In genomic region chr19:48805452-48805851, GRCh38 we compare ENCODE assay signal across 29 cellular contexts. TPM values are rescaled to one million over a fixed set of nuclear protein-coding genes. Genes with fewer than 3 reads are reported as not detected.
"Had no signal": no experiment of that assay in that cellular context is flagged by ENCODE, and none has a peak within 500 bp of the region (broad histone marks: within the 10 kb centered on the region; RNA-seq: fewer than 3 reads in every experiment).

No MANE protein-coding gene starts in this region.

- H3K9me3 Mint-ChIP-seq: activated CD8-positive, alpha-beta T cell treated with anti-CD3 and anti-CD28 coated beads for 36 hours; activated naive CD8-positive, alpha-beta T cell treated with anti-CD3 and anti-CD28 coated beads, Interleukin-2, amount 10 ng/mL, durations not matched to agents 7 days and 5 days; activated T-cell treated with anti-CD3 and anti-CD28 coated beads, Interleukin-2, amount 50 U/mL, for 72 hours; activated T-helper 2 cell treated with anti-CD3 and anti-CD28 coated beads, Interferon-gamma antibody, Interleukin-2, Interleukin-4, amounts not matched to agents 10 μg/mL and 5 μg/mL and 100 μg/mL, durations not matched to agents 14 hours and 24 hours and 36 hours had no signal

- H3K9me3 ChIP-seq: adrenal gland, breast epithelium, SJCRH30, SK-N-SH had no signal

- H3K36me3 ChIP-seq: adrenal gland, breast epithelium, SJCRH30 had no signal

- H3K4me3 Mint-ChIP-seq: activated CD4-positive, alpha-beta T cell treated with anti-CD3 and anti-CD28 coated beads for 36 hours; activated CD8-positive, alpha-beta T cell treated with anti-CD3 and anti-CD28 coated beads for 36 hours; activated naive CD8-positive, alpha-beta T cell treated with anti-CD3 and anti-CD28 coated beads, Interleukin-2, amount 10 ng/mL, durations not matched to agents 7 days and 5 days; activated T-cell treated with anti-CD3 and anti-CD28 coated beads, Interleukin-2, amount 50 U/mL, for 72 hours had no signal

- H3K27me3 ChIP-seq: adrenal gland, breast epithelium, SJCRH30 had no signal

- H3K27me3 Mint-ChIP-seq: activated CD4-positive, alpha-beta T cell treated with anti-CD3 and anti-CD28 coated beads for 36 hours; activated CD8-positive, alpha-beta T cell treated with anti-CD3 and anti-CD28 coated beads for 36 hours; activated naive CD8-positive, alpha-beta T cell treated with anti-CD3 and anti-CD28 coated beads, Interleukin-2, amount 10 ng/mL, durations not matched to agents 7 days and 5 days had no signal

- ATAC-seq: activated CD4-positive, alpha-beta T cell treated with anti-CD3 and anti-CD28 coated beads for 36 hours; activated CD8-positive, alpha-beta T cell treated with anti-CD3 and anti-CD28 coated beads for 36 hours; activated T-cell treated with anti-CD3 and anti-CD28 coated beads, Interleukin-2, amount 50 U/mL, for 72 hours had no signal

- H3K4me1 ChIP-seq: breast epithelium had no signal

- DNase-seq: activated CD4-positive, alpha-beta T cell treated with anti-CD3 and anti-CD28 coated beads for 36 hours; activated CD4-positive, CD25-positive, alpha-beta regulatory T cell; activated CD8-positive, alpha-beta memory T cell treated with anti-CD3 and anti-CD28 coated beads, Interleukin-2, amount 50 U/mL, for 4 hours; activated CD8-positive, alpha-beta T cell treated with anti-CD3 and anti-CD28 coated beads for 36 hours; activated gamma-delta T cell treated with Interleukin-2 at 50 U/mL for 16 hours; activated naive CD4-positive, alpha-beta T cell treated with anti-CD3 and anti-CD28 coated beads, Interleukin-2, amount 50 U/mL, for 16 hours; activated naive CD8-positive, alpha-beta T cell treated with anti-CD3 and anti-CD28 coated beads, Interleukin-2, amount 10 ng/mL, durations not matched to agents 7 days and 5 days; activated T-cell treated with anti-CD3 and anti-CD28 coated beads, Interleukin-2, amount 50 U/mL, for 72 hours; adrenal gland; KG1; NCI-H1092; NCI-H1417; NCI-H1930; NCI-H2171; NCI-H2227 treated with DMSO at 0.1 percent for 48 hours; NCI-H526; NCI-H82; Right ventricle myocardium superior; SJCRH30; T-helper 1 cell had no signal

- H3K4me3 ChIP-seq: adrenal gland, breast epithelium, SJCRH30 had no signal

- H3K27ac ChIP-seq: adrenal gland, breast epithelium, SJCRH30, VCaP had no signal

- H3K27ac Mint-ChIP-seq: activated CD4-positive, alpha-beta T cell treated with anti-CD3 and anti-CD28 coated beads for 36 hours; activated CD8-positive, alpha-beta T cell treated with anti-CD3 and anti-CD28 coated beads for 36 hours; activated naive CD8-positive, alpha-beta T cell treated with anti-CD3 and anti-CD28 coated beads, Interleukin-2, amount 10 ng/mL, durations not matched to agents 7 days and 5 days; activated T-cell treated with anti-CD3 and anti-CD28 coated beads, Interleukin-2, amount 50 U/mL, for 72 hours; activated T-helper 2 cell treated with anti-CD3 and anti-CD28 coated beads, Interferon-gamma antibody, Interleukin-2, Interleukin-4, amounts not matched to agents 10 μg/mL and 5 μg/mL and 100 μg/mL, durations not matched to agents 14 hours and 24 hours and 36 hours had no signal

RNA-seq across cellular contexts. Expression of gene HSD17B14, which starts 30.8 kb away (rescaled TPM):
- total RNA-seq: LHCN-M2, SJCRH30 had no signal

RNA-seq across cellular contexts. Expression of gene FGF21, which starts 50.1 kb away (rescaled TPM):
- total RNA-seq: activated CD4-positive, alpha-beta T cell treated with anti-CD3 and anti-CD28 coated beads for 36 hours; activated CD8-positive, alpha-beta T cell treated with anti-CD3 and anti-CD28 coated beads for 36 hours; activated naive CD8-positive, alpha-beta T cell treated with anti-CD3 and anti-CD28 coated beads, Interleukin-2, amount 10 ng/mL, durations not matched to agents 7 days and 5 days; activated T-cell treated with anti-CD3 and anti-CD28 coated beads, Interleukin-2, amount 50 U/mL, for 72 hours; activated T-helper 2 cell treated with anti-CD3 and anti-CD28 coated beads, Interferon-gamma antibody, Interleukin-2, Interleukin-4, amounts not matched to agents 10 μg/mL and 5 μg/mL and 100 μg/mL, durations not matched to agents 14 hours and 24 hours and 36 hours; adrenal gland; breast epithelium; LHCN-M2; NCI-H460; OCI-LY7; Right ventricle myocardium superior; RPMI7951; SJCRH30; T-helper 2 cell treated with Interferon-gamma antibody and Interleukin-4, amounts not matched to agents 100 ng/mL and 5 ng/mL, for 36 hours had no signal
- polyA plus RNA-seq: adrenal gland, SK-N-SH had no signal

RNA-seq across cellular contexts. Expression of gene FUT1, which starts 53.0 kb away (rescaled TPM):
- total RNA-seq: LHCN-M2, SJCRH30 had no signal

RNA-seq across cellular contexts. Expression of gene IZUMO1, which starts 58.7 kb away (rescaled TPM):
- total RNA-seq: activated CD4-positive, alpha-beta T cell treated with anti-CD3 and anti-CD28 coated beads for 36 hours; activated CD8-positive, alpha-beta T cell treated with anti-CD3 and anti-CD28 coated beads for 36 hours; activated naive CD8-positive, alpha-beta T cell treated with anti-CD3 and anti-CD28 coated beads, Interleukin-2, amount 10 ng/mL, durations not matched to agents 7 days and 5 days; LHCN-M2; OCI-LY7; SJCRH30; T-helper 2 cell treated with Interferon-gamma antibody and Interleukin-4, amounts not matched to agents 100 ng/mL and 5 ng/mL, for 36 hours had no signal
